12 cellular contexts compared by ENCODE assay signal in genomic region chr3:182567666-182568065, GRCh38.
A peak's percentile ranks its signal among the peaks of the same experiment; 100 is the strongest.
DNase-seq lines count a peak whose midpoint lies in the region; ATAC-seq and TF ChIP-seq lines count a peak whose summit lies in the region.
"Had no signal": no experiment of that assay in that cellular context is flagged by ENCODE, and none has a peak within 500 bp of the region (broad histone marks: within the 10 kb centered on the region; RNA-seq: fewer than 3 reads in every experiment).

No MANE protein-coding gene starts in this region.

- no peak overlapping the region for H3K27ac ChIP-seq in testis
- H3K27ac ChIP-seq: neutrophil had no signal

- ATAC-seq in activated T-cell treated with anti-CD3 and anti-CD28 coated beads, Interleukin-2, amount 50 U/mL, for 72 hours (replicated peaks in 1 of 2): no peak

- no peak overlapping the region for H3K4me3 ChIP-seq in testis

- H3K4me3 Mint-ChIP-seq in activated T-cell treated with anti-CD3 and anti-CD28 coated beads, Interleukin-2, amount 50 U/mL, for 72 hours: no peak overlapping the region

- TF ChIP-seq POLR2A in testis (IDR thresholded peaks at IDR 0.05): no peak

- H3K27me3 Mint-ChIP-seq in activated T-cell treated with anti-CD3 and anti-CD28 coated beads, Interleukin-2, amount 50 U/mL, for 72 hours (ENCODE audit: low read depth): peaks cover 8% of the 10 kb centered on the region

- H3K9me3 ChIP-seq in testis: no peaks in the 10 kb centered on the region
- H3K9me3 ChIP-seq: neutrophil had no signal

- H3K4me1 Mint-ChIP-seq in activated T-cell treated with anti-CD3 and anti-CD28 coated beads, Interleukin-2, amount 50 U/mL, for 72 hours (ENCODE audit: low read depth): no peaks in the 10 kb centered on the region

- H3K36me3 ChIP-seq in testis (ENCODE audit: low read depth, missing control alignments): no peaks in the 10 kb centered on the region
- H3K36me3 ChIP-seq: neutrophil had no signal

- DNase-seq in NCI-H748 (lab: John Stamatoyannopoulos, UW; ENCODE audit: unreplicated experiment) (peak; percentile 22), NCI-H748 treated with DMSO at 0.1 percent for 48 hours (lab: John Stamatoyannopoulos, UW) (no peak), astrocyte of the hippocampus (ENCODE audit: low read depth, low spot score) (peak; percentile 84), left kidney (ENCODE audit: low read depth, low spot score) (peak; percentile 84), superior temporal gyrus (ENCODE audit: extremely low spot score) (peak; percentile 35), testis (no peak)
- DNase-seq in effector CD8-positive, alpha-beta T cell (lab: John Stamatoyannopoulos, UW): no peak
- DNase-seq in activated T-cell treated with anti-CD3 and anti-CD28 coated beads, Interleukin-2, amount 50 U/mL, for 72 hours: no peak
- DNase-seq: activated CD4-positive, alpha-beta T cell treated with anti-CD3 and anti-CD28 coated beads for 48 hours; activated gamma-delta T cell treated with Interleukin-2 at 50 U/mL for 16 hours; DND-41 had no signal

- no peaks in the 10 kb centered on the region for H3K4me1 ChIP-seq in testis

- no peaks in the 10 kb centered on the region for H3K36me3 Mint-ChIP-seq in activated T-cell treated with anti-CD3 and anti-CD28 coated beads, Interleukin-2, amount 50 U/mL, for 72 hours (ENCODE audit: insufficient read depth in 2 of 2)

- H3K9me3 Mint-ChIP-seq in activated T-cell treated with anti-CD3 and anti-CD28 coated beads, Interleukin-2, amount 50 U/mL, for 72 hours: no peaks in the 10 kb centered on the region

- no peaks in the 10 kb centered on the region for H3K27me3 ChIP-seq in testis
- H3K27me3 ChIP-seq: neutrophil had no signal

- no peak for TF ChIP-seq CTCF in testis (IDR thresholded peaks at IDR 0.05)

- intact Hi-C loops in testis (cut with DNase I; ENCODE audit: low total_unique reads): no loop called here

- WGBS in testis, 2 donors: 61 to 63% methylated on average over 1 of the region's 1 CpG

- no peak overlapping the region for H3K27ac Mint-ChIP-seq in activated T-cell treated with anti-CD3 and anti-CD28 coated beads, Interleukin-2, amount 50 U/mL, for 72 hours

Comparison
In these comparisons a context has a peak if more than half of its experiments do, and no peak if none do; other contexts are left out.
1. DNase-seq: peak in NCI-H748 (single experiment), astrocyte of the hippocampus (single experiment), left kidney (single experiment) and superior temporal gyrus (single experiment); none in NCI-H748 treated with DMSO at 0.1 percent for 48 hours (single experiment), effector CD8-positive, alpha-beta T cell (single experiment), activated T-cell treated with anti-CD3 and anti-CD28 coated beads, Interleukin-2, amount 50 U/mL, for 72 hours (0 of 2) and testis (single experiment).